ENCODE assay signal across 8 cellular contexts in genomic region chr10:29735628-29736324, GRCh38.
DNase-seq lines count a peak whose midpoint lies in the region; ATAC-seq lines count a peak whose summit lies in the region.

No MANE protein-coding gene starts in this region.

- H3K4me3 Mint-ChIP-seq in naive thymus-derived CD8-positive, alpha-beta T cell, result peak overlapping the region; percentile 79 to 92 (median 84)
- H3K4me3 Mint-ChIP-seq in stimulated activated memory B cell treated with anti-CD40 and anti-IgM and Interleukin-4, amounts not matched to agents 10 μg/mL and 1 μg/mL and 100 μg/mL, for 72 hours, result peak overlapping the region; percentile 68

- peaks cover 0 to 6% (median 2%) of the 10 kb centered on the region in 3 donors for H3K36me3 Mint-ChIP-seq in naive thymus-derived CD8-positive, alpha-beta T cell
- H3K36me3 Mint-ChIP-seq in stimulated activated memory B cell treated with anti-CD40 and anti-IgM and Interleukin-4, amounts not matched to agents 10 μg/mL and 1 μg/mL and 100 μg/mL, for 72 hours, result no peaks in the 10 kb centered on the region

- H3K27me3 Mint-ChIP-seq in naive thymus-derived CD8-positive, alpha-beta T cell, result peaks cover 0 to 2% (median 0%) of the 10 kb centered on the region in 5 donors
- H3K27me3 Mint-ChIP-seq in stimulated activated memory B cell treated with anti-CD40 and anti-IgM and Interleukin-4, amounts not matched to agents 10 μg/mL and 1 μg/mL and 100 μg/mL, for 72 hours, result peaks cover 27% of the 10 kb centered on the region

- DNase-seq in CD1c-positive myeloid dendritic cell (ENCODE audit: extremely low spot score), result peak; percentile 84
- DNase-seq in NOMO-1 treated with dmso at 0.1 percent for 144 hours (lab: John Stamatoyannopoulos, UW; ENCODE audit: unreplicated experiment), result peak; percentile 74
- peak; percentile 83 for DNase-seq in activated T-cell treated with anti-CD3 and anti-CD28 coated beads for 48 hours (ENCODE audit: low read depth)
- DNase-seq in naive thymus-derived CD8-positive, alpha-beta T cell, result peak; percentile 63 to 85 (median 78)

- no peaks in the 10 kb centered on the region for H3K9me3 Mint-ChIP-seq in naive thymus-derived CD8-positive, alpha-beta T cell
- H3K9me3 Mint-ChIP-seq in stimulated activated memory B cell treated with anti-CD40 and anti-IgM and Interleukin-4, amounts not matched to agents 10 μg/mL and 1 μg/mL and 100 μg/mL, for 72 hours, result no peaks in the 10 kb centered on the region

- peaks cover 19 to 48% (median 43%) of the 10 kb centered on the region in 4 donors for H3K4me1 Mint-ChIP-seq in naive thymus-derived CD8-positive, alpha-beta T cell
- H3K4me1 Mint-ChIP-seq in stimulated activated memory B cell treated with anti-CD40 and anti-IgM and Interleukin-4, amounts not matched to agents 10 μg/mL and 1 μg/mL and 100 μg/mL, for 72 hours, result no peaks in the 10 kb centered on the region

- H3K27ac Mint-ChIP-seq in naive thymus-derived CD8-positive, alpha-beta T cell, result peak overlapping the region in 5 of 10 donors; percentile 56 to 92 (median 81)
- no peak overlapping the region for H3K27ac Mint-ChIP-seq in stimulated activated memory B cell treated with anti-CD40 and anti-IgM and Interleukin-4, amounts not matched to agents 10 μg/mL and 1 μg/mL and 100 μg/mL, for 72 hours

- ATAC-seq in GM19397 (IDR thresholded peaks at IDR 0.05; ENCODE audit: unreplicated experiment) (peak; percentile 85), HG03521 (IDR thresholded peaks at IDR 0.05; ENCODE audit: unreplicated experiment) (peak; percentile 80), esophagus mucosa (peak; percentile 89)
- peak; percentile 78 to 79 for ATAC-seq in naive thymus-derived CD8-positive, alpha-beta T cell
- ATAC-seq in stimulated activated memory B cell treated with anti-CD40 and anti-IgM and Interleukin-4, amounts not matched to agents 10 μg/mL and 1 μg/mL and 100 μg/mL, for 72 hours, result peak; percentile 82

- POLR2A ChIA-PET in naive thymus-derived CD8-positive, alpha-beta T cell (lab: Charles Lee), result interaction anchor here (0.6 to 3.3 kb wide), 6 partner anchors 10 to 722 kb away, joined by 3 to 33 read pairs (median 4); no protein-coding TSS in a partner anchor

Comparison
In these comparisons a context has a peak if more than half of its experiments do, and no peak if none do; other contexts are left out.
1. Peak in every context shown above with its lines: DNase-seq and ATAC-seq.